In the genomic region with DNA sequence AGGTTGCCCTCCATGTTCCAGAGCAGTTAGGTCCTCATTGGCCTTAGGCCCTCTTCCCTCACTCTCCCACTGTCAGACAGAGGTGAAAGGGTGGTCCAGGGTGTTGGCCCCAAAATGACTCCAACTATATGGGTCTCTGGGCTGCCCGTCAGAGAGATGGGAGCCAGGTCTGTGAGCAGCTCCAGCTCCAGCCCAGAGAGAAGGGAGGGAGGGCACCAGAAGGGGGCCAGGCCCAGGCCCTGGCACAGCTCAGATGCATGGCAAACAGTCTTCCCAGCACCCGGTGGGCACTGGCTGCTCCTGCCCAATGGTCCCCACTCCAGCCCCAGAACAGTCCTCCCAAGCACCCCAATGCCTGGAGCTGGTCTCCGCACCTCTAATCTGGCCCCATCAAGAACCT, we compare ENCODE assay signal across 1 cellular context.
TF ChIP-seq lines count a peak whose summit lies in the region.

No MANE protein-coding gene starts in this region.

TF ChIP-seq in H1, 55 proteins besides CTCF, POLR2A, EP300 and RAD21:
- TF ChIP-seq, protein P1, sequence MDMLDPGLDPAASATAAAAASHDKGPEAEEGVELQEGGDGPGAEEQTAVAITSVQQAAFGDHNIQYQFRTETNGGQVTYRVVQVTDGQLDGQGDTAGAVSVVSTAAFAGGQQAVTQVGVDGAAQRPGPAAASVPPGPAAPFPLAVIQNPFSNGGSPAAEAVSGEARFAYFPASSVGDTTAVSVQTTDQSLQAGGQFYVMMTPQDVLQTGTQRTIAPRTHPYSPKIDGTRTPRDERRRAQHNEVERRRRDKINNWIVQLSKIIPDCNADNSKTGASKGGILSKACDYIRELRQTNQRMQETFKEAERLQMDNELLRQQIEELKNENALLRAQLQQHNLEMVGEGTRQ (IDR thresholded peaks at IDR 0.05; ENCODE audit: low read length), result no peak
- no peak for TF ChIP-seq KDM4A (IDR thresholded peaks at IDR 0.05; ENCODE audit: low read depth, low read length, severe bottlenecking)
- TF ChIP-seq ASH2L (IDR thresholded peaks at IDR 0.05; ENCODE audit: low read length), result no peak
- TF ChIP-seq SP4 (IDR thresholded peaks at IDR 0.05; ENCODE audit: low read length), result no peak
- no peak for TF ChIP-seq BRCA1 (IDR thresholded peaks at IDR 0.05; ENCODE audit: low read depth, low read length)
- no peak for TF ChIP-seq GABPA (IDR thresholded peaks at IDR 0.05; ENCODE audit: borderline replicate concordance, insufficient read depth, low read length)
- TF ChIP-seq SIX5 (IDR thresholded peaks at IDR 0.05; ENCODE audit: low read depth, low read length), result no peak
- TF ChIP-seq SP1 (IDR thresholded peaks at IDR 0.05; ENCODE audit: low read depth, low read length), result no peak
- TF ChIP-seq POLR2AphosphoS5 (IDR thresholded peaks at IDR 0.05; ENCODE audit: low read depth, low read length), result no peak
- no peak for TF ChIP-seq CHD1 (IDR thresholded peaks at IDR 0.05; ENCODE audit: low read depth, low read length)
- TF ChIP-seq JUN (IDR thresholded peaks at IDR 0.05; ENCODE audit: low read depth, low read length), result no peak
- TF ChIP-seq HDAC2 (IDR thresholded peaks at IDR 0.05; ENCODE audit: borderline replicate concordance in 1 of 2, low read depth in 2 of 2, low read length in 2 of 2), result no peak
- TF ChIP-seq CREB1 (IDR thresholded peaks at IDR 0.05), result no peak
- no peak for TF ChIP-seq SRF (IDR thresholded peaks at IDR 0.05; ENCODE audit: low read depth, low read length)
- no peak for TF ChIP-seq SIRT6 (IDR thresholded peaks at IDR 0.05; ENCODE audit: low read length)
- no peak for TF ChIP-seq CHD2 (IDR thresholded peaks at IDR 0.05; ENCODE audit: low read length)
- TF ChIP-seq ZNF274 (IDR thresholded peaks at IDR 0.05; ENCODE audit: borderline replicate concordance, extremely low read depth, low read length), result no peak
- no peak for TF ChIP-seq SIN3A (conservative IDR thresholded peaks at IDR 0.05 in 1 of 2, IDR thresholded peaks at IDR 0.05 in 1 of 2; ENCODE audit: low read depth in 1 of 2, low read length in 2 of 2)
